In the genomic region with DNA sequence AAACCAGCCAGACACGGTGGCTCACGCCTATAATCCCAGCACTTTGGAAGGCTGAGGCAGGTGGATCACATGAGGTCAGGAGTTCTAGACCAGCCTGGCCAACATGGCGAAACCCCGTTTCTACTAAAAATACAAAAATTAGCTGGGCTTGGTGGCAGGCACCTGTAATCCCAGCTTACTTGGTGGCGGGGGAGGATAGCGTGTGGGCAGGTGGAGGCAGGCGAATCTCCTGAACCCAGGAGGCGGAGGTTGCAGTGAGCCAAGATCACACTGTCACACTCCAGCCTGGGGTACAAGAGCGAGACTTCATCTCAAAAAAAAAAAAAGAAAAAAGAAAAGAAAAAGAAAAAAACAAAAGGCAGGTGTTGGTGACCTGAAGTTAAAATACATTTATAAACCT, we compare ENCODE assay signal across 8 cellular contexts. TPM values are rescaled to one million over a fixed set of nuclear protein-coding genes. Genes with fewer than 3 reads are reported as not detected.
DNase-seq lines count a peak whose midpoint lies in the region; ATAC-seq and TF ChIP-seq lines count a peak whose summit lies in the region.
"Not testable (repeated sequence)": the region's sequence is repeated elsewhere in the genome, so short reads cannot be mapped to it uniquely, and the experiment has no call there.

No MANE protein-coding gene starts in this region.

- intact Hi-C loops in activated naive CD4-positive, alpha-beta T cell treated with anti-CD3 and anti-CD28 coated beads for 36 hours (cut with micrococcal nuclease); natural killer cell (cut with micrococcal nuclease): not testable (repeated sequence)

- H3K9me3 Mint-ChIP-seq in GM23338; activated naive CD4-positive, alpha-beta T cell treated with anti-CD3 and anti-CD28 coated beads for 36 hours; immature natural killer cell; natural killer cell; stimulated activated naive CD8-positive, alpha-beta T cell treated with anti-CD3 and anti-CD28 coated beads, Interleukin-15, amount 100 ng/mL, for 72 hours: not testable (repeated sequence)

- not testable (repeated sequence) for H3K9me3 ChIP-seq in T-helper 17 cell (ENCODE audit: control insufficient read depth, low read length, poor library complexity, severe bottlenecking)

- not testable (repeated sequence) for H3K79me2 ChIP-seq in ACC112 (ENCODE audit: control insufficient read depth, insufficient read depth, low read length, unreplicated experiment); GM23338 (replicated peaks; ENCODE audit: insufficient read depth)

- not testable (repeated sequence) for H3K27me3 Mint-ChIP-seq in GM23338 (ENCODE audit: insufficient read depth, low read depth, poor library complexity); T-helper 17 cell; activated naive CD4-positive, alpha-beta T cell treated with anti-CD3 and anti-CD28 coated beads for 36 hours (ENCODE audit: low read depth); immature natural killer cell (ENCODE audit: low read depth in 3 of 3); natural killer cell (ENCODE audit: low read depth in 2 of 2); stimulated activated naive CD8-positive, alpha-beta T cell treated with anti-CD3 and anti-CD28 coated beads, Interleukin-15, amount 100 ng/mL, for 72 hours

- peak overlapping the region; percentile 88 for H3K4me3 ChIP-seq in ACC112 (ENCODE audit: low read depth, low read length)
- not testable (repeated sequence) for H3K4me3 ChIP-seq in GM23338

- H3K27ac Mint-ChIP-seq in GM23338; activated naive CD4-positive, alpha-beta T cell treated with anti-CD3 and anti-CD28 coated beads for 36 hours; immature natural killer cell: not testable (repeated sequence)
- H3K27ac Mint-ChIP-seq in T-helper 17 cell, result peak overlapping the region; percentile 72
- peak overlapping the region in 1 of 2 donors; percentile 82 for H3K27ac Mint-ChIP-seq in natural killer cell
- peak overlapping the region in 1 of 2 donors; percentile 42 for H3K27ac Mint-ChIP-seq in stimulated activated naive CD8-positive, alpha-beta T cell treated with anti-CD3 and anti-CD28 coated beads, Interleukin-15, amount 100 ng/mL, for 72 hours

- peak overlapping the region; percentile 80 for H2AFZ ChIP-seq in ACC112 (ENCODE audit: low read length, unreplicated experiment)
- peak overlapping the region; percentile 97; the same call in 1 of the 2 replicates for H2AFZ ChIP-seq in GM23338

- TF ChIP-seq CTCF in GM23338 (conservative IDR thresholded peaks at IDR 0.05; ENCODE audit: low read depth in 2 of 2); natural killer cell (IDR thresholded peaks at IDR 0.05): not testable (repeated sequence)

- CTCF ChIA-PET in activated naive CD4-positive, alpha-beta T cell treated with anti-CD3 and anti-CD28 coated beads for 36 hours (lab: Charles Lee), result not testable (repeated sequence)

- not testable (repeated sequence) for H3K4me2 ChIP-seq in GM23338

- not testable (repeated sequence) for H3K4me1 ChIP-seq in ACC112 (ENCODE audit: control insufficient read depth, insufficient read depth, low read length, unreplicated experiment); GM23338 (ENCODE audit: insufficient read depth)

- not testable (repeated sequence) for H3K36me3 Mint-ChIP-seq in GM23338 (ENCODE audit: low read depth); T-helper 17 cell (ENCODE audit: low read depth); activated naive CD4-positive, alpha-beta T cell treated with anti-CD3 and anti-CD28 coated beads for 36 hours (ENCODE audit: low read depth); immature natural killer cell; natural killer cell

- not testable (repeated sequence) for H3K9me2 ChIP-seq in GM23338 (ENCODE audit: insufficient read depth)

- not testable (repeated sequence) for H3K4me3 Mint-ChIP-seq in GM23338
- H3K4me3 Mint-ChIP-seq in T-helper 17 cell (peak overlapping the region; percentile 92), immature natural killer cell (peak overlapping the region; percentile 43 to 91 (median 84)), natural killer cell (peak overlapping the region; percentile 72)
- H3K4me3 Mint-ChIP-seq in activated naive CD4-positive, alpha-beta T cell treated with anti-CD3 and anti-CD28 coated beads for 36 hours, result peak overlapping the region; percentile 84
- peak overlapping the region; percentile 80 to 87 for H3K4me3 Mint-ChIP-seq in stimulated activated naive CD8-positive, alpha-beta T cell treated with anti-CD3 and anti-CD28 coated beads, Interleukin-15, amount 100 ng/mL, for 72 hours

- H3K27me3 ChIP-seq in ACC112 (ENCODE audit: insufficient read depth, low read length); GM23338 (ENCODE audit: insufficient read depth): not testable (repeated sequence)

- H3F3A ChIP-seq in GM23338 (replicated peaks; ENCODE audit: low read depth), result not testable (repeated sequence)

- not testable (repeated sequence) for H3K27ac ChIP-seq in ACC112 (ENCODE audit: low read depth, low read length); GM23338 (ENCODE audit: low read depth)
- peak overlapping the region; percentile 99 for H3K27ac ChIP-seq in cingulate gyrus (ENCODE audit: low read depth, low read length)

- not testable (repeated sequence) for DNase-seq in GM23338 (ENCODE audit: low spot score); T-helper 17 cell; activated naive CD4-positive, alpha-beta T cell treated with anti-CD3 and anti-CD28 coated beads for 36 hours; immature natural killer cell; natural killer cell; stimulated activated naive CD8-positive, alpha-beta T cell treated with anti-CD3 and anti-CD28 coated beads, Interleukin-15, amount 100 ng/mL, for 72 hours

- H3K36me3 ChIP-seq in ACC112 (ENCODE audit: insufficient read depth, low read length); GM23338 (ENCODE audit: insufficient read depth): not testable (repeated sequence)

- not testable (repeated sequence) for ATAC-seq in GM23338; T-helper 17 cell; natural killer cell; stimulated activated naive CD8-positive, alpha-beta T cell treated with anti-CD3 and anti-CD28 coated beads, Interleukin-15, amount 100 ng/mL, for 72 hours

- not testable (repeated sequence) for H4K20me1 ChIP-seq in GM23338 (replicated peaks; ENCODE audit: insufficient read depth)

- not testable (repeated sequence) for H3K4me1 Mint-ChIP-seq in GM23338
- peaks cover 24% of the 10 kb centered on the region for H3K4me1 Mint-ChIP-seq in T-helper 17 cell
- H3K4me1 Mint-ChIP-seq in activated naive CD4-positive, alpha-beta T cell treated with anti-CD3 and anti-CD28 coated beads for 36 hours (ENCODE audit: low read depth), result peaks cover 23% of the 10 kb centered on the region
- H3K4me1 Mint-ChIP-seq in immature natural killer cell, result peaks cover 12 to 15% of the 10 kb centered on the region in 2 donors
- H3K4me1 Mint-ChIP-seq in natural killer cell, result peaks cover 8 to 11% of the 10 kb centered on the region in 2 donors
- H3K4me1 Mint-ChIP-seq in stimulated activated naive CD8-positive, alpha-beta T cell treated with anti-CD3 and anti-CD28 coated beads, Interleukin-15, amount 100 ng/mL, for 72 hours, result peaks cover 46% of the 10 kb centered on the region

RNA-seq across cellular contexts. Expression of a gene that starts 24.3 kb away (rescaled TPM):
- total RNA-seq in GM23338 (2014; rRNA removed; shearing (Covaris generic)), result 14.5 and 21.7 TPM in 2 replicates
- polyA plus RNA-seq in GM23338 (2016; fragmentation: Nextera tagmentation; extraction: Ambion mirVana) (11.1 and 14.3 TPM in 2 replicates), immature natural killer cell (10 to 100 TPM in 2 of 3 donors, 1 to 10 TPM in 1; 9.8 to 17.7 (median 13.6) TPM)
- total RNA-seq in T-helper 17 cell (10 to 100 TPM; 12.7 to 20.2 TPM), natural killer cell (10 to 100 TPM in 2 of 3 donors, 1 to 10 TPM in 1; 9.9 to 12.1 (median 10.9) TPM)
- 10 to 100 TPM; 12.1 to 12.9 TPM for total RNA-seq in activated naive CD4-positive, alpha-beta T cell treated with anti-CD3 and anti-CD28 coated beads for 36 hours

RNA-seq across cellular contexts. Expression of a gene that starts 51.5 kb away (rescaled TPM):
- 7.7 and 17.5 TPM in 2 replicates for total RNA-seq in GM23338 (2014; rRNA removed; shearing (Covaris generic))
- polyA plus RNA-seq in GM23338 (2016; fragmentation: Nextera tagmentation; extraction: Ambion mirVana) (12.8 and 22.3 TPM in 2 replicates), immature natural killer cell (under 1 TPM in 2 of 3 donors, not detected in 1; 0.54 TPM)
- total RNA-seq in T-helper 17 cell (under 1 TPM; 0.42 to 0.86 TPM), natural killer cell (1 to 10 TPM in 1 of 3 donors, under 1 TPM in 2; 0.61 to 1.4 (median 0.80) TPM)
- 1 to 10 TPM; 1.7 to 2.2 TPM for total RNA-seq in activated naive CD4-positive, alpha-beta T cell treated with anti-CD3 and anti-CD28 coated beads for 36 hours
